In genomic region chr10:123445336-123445735, GRCh38 we compare ENCODE assay signal across 20 cellular contexts.
"Had no signal": no experiment of that assay in that cellular context is flagged by ENCODE, and none has a peak within 500 bp of the region (broad histone marks: within the 10 kb centered on the region; RNA-seq: fewer than 3 reads in every experiment).

No MANE protein-coding gene starts in this region.

- FAIRE-seq: islet of Langerhans had no signal

- H3K27ac ChIP-seq: epithelial cell of prostate, gastroesophageal sphincter, neural progenitor cell, prostate gland, vagina had no signal

- H3K9me3 ChIP-seq: gastroesophageal sphincter, prostate gland, vagina had no signal

- H3K9ac ChIP-seq: neural progenitor cell had no signal

- H2AFZ ChIP-seq: neural progenitor cell had no signal

- H3K27me3 ChIP-seq: neural progenitor cell, vagina had no signal

- H3K4me2 ChIP-seq: neural progenitor cell had no signal

- H3K4me3 ChIP-seq: gastroesophageal sphincter, neural progenitor cell, prostate gland, vagina had no signal

- H3K4me1 ChIP-seq: gastroesophageal sphincter, prostate gland, vagina had no signal

- H3K36me3 ChIP-seq: gastroesophageal sphincter, neural progenitor cell, prostate gland, vagina had no signal

- ATAC-seq: activated T-cell treated with anti-CD3 and anti-CD28 coated beads, Interleukin-2, amount 50 U/mL, for 4 hours; gastroesophageal sphincter; WTC11 had no signal

- DNase-seq: activated CD4-positive, alpha-beta T cell treated with anti-CD3 and anti-CD28 coated beads for 4 hours; activated CD4-positive, alpha-beta T cell treated with anti-CD3 and anti-CD28 coated beads, Interleukin-2, amount 50 U/mL, for 48 hours; activated CD8-positive, alpha-beta memory T cell treated with anti-CD3 and anti-CD28 coated beads, Interleukin-2, amount 50 U/mL, for 48 hours; activated naive CD4-positive, alpha-beta T cell treated with Interleukin-2 at 50 U/mL for 16 hours; activated naive CD8-positive, alpha-beta T cell treated with anti-CD3 and anti-CD28 coated beads, Interleukin-2, amount 10 ng/mL, durations not matched to agents 7 days and 5 days; activated T-cell treated with anti-CD3 and anti-CD28 coated beads, Interleukin-2, amount 50 U/mL, for 4 hours; amygdala; cortex of kidney; head of caudate nucleus; stimulated activated CD4-positive, alpha-beta T cell treated with anti-CD3 and anti-CD28 coated beads, Interleukin-12 subunit alpha, Interleukin-12 subunit beta, amount 100 ng/mL, for 4 hours; stimulated activated CD4-positive, alpha-beta T cell treated with anti-CD3 and anti-CD28 coated beads, Interleukin-4, amount 100 ng/mL, for 4 hours; T1000; trophoblast cell had no signal
